ENCODE assay signal across 8 cellular contexts in the genomic region with DNA sequence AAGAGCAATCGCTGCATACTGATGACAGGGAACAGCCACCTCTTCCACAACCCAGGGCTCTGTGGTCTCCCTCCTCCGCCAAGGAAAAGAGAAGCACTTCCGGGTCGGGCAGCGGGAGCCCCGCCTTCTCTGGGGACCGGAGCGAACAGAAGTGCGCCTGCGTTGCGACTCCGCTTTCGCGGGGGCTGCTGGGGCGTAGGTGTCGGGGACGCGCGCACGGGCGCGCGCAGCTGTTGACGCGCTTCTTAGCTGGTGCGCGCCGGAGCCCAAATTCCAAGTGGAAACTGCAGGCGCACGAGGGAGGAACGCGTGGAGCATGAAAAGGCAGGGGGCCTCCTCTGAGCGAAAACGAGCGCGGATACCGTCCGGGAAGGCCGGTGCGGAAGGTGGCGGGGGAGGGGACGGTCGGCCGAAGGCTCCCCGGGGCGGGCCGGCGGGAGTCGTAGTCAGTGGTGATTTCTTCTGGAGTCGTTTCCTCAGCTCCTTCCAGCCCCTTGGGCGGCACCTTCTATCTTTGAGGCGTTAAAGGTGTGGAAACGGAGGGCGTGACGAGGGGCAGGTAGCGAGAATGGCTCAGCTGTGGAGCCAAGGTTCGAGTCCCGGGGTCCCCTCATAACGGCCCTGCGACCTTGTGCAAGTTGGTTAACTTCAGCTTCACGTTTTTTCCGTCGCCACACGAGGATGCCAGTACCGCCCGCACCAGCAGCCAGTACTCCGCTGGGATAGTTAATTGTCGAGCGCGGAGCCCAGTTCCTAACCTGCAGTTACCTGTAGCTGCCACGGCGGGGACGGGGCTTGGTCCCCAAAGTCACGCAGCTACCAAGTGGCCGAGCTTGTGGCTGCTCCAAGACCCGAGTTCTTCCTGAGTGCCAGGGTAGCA. TPM values are rescaled to one million over a fixed set of nuclear protein-coding genes. Genes with fewer than 3 reads are reported as not detected.
A peak's percentile ranks its signal among the peaks of the same experiment; 100 is the strongest.
DNase-seq lines count a peak whose midpoint lies in the region; ATAC-seq and TF ChIP-seq lines count a peak whose summit lies in the region.

Gene COX15, minus strand, starts transcription at position 95 of the 880 bp plus-strand sequence. Its CDS starts 78 bp downstream, at position 17.
Gene CUTC, plus strand, starts transcription at position 202 of the 880 bp plus-strand sequence. Its CDS starts 115 bp downstream, at position 317.

- peak within 1 kb of the TSS; percentile 100 for H3K27ac Mint-ChIP-seq in activated naive CD8-positive, alpha-beta T cell treated with anti-CD3 and anti-CD28 coated beads, Interleukin-2, amount 10 ng/mL, durations not matched to agents 7 days and 5 days
- peak within 1 kb of the TSS; percentile 99 for H3K27ac Mint-ChIP-seq in osteocyte (ENCODE audit: unreplicated experiment)

- peak within 1 kb of the TSS; percentile 95 for H3K9ac ChIP-seq in SU-DHL-6 (ENCODE audit: low read length)

- H3K4me3 Mint-ChIP-seq in activated naive CD8-positive, alpha-beta T cell treated with anti-CD3 and anti-CD28 coated beads, Interleukin-2, amount 10 ng/mL, durations not matched to agents 7 days and 5 days = peak within 1 kb of the TSS; percentile 100
- peak within 1 kb of the TSS; percentile 100 for H3K4me3 Mint-ChIP-seq in osteocyte (ENCODE audit: unreplicated experiment)

- H3K36me3 Mint-ChIP-seq in activated naive CD8-positive, alpha-beta T cell treated with anti-CD3 and anti-CD28 coated beads, Interleukin-2, amount 10 ng/mL, durations not matched to agents 7 days and 5 days = peaks cover 29% of the 10 kb centered on the region
- H3K36me3 Mint-ChIP-seq in osteocyte (ENCODE audit: unreplicated experiment) = peaks cover 23% of the 10 kb centered on the region

- H3K9me3 Mint-ChIP-seq in activated naive CD8-positive, alpha-beta T cell treated with anti-CD3 and anti-CD28 coated beads, Interleukin-2, amount 10 ng/mL, durations not matched to agents 7 days and 5 days = no peaks in the 10 kb centered on the region
- H3K9me3 Mint-ChIP-seq in osteocyte (ENCODE audit: unreplicated experiment) = no peaks in the 10 kb centered on the region

- intact Hi-C loops in head of caudate nucleus (cut with DNase I) = loop anchor here (5.0 kb wide), 1 partner anchor 110 kb away; the partner anchor contains the start of gene SLC25A28

- H3K4me3 ChIP-seq in SU-DHL-6 (ENCODE audit: insufficient read depth, low read length, poor library complexity, severe bottlenecking) (peak within 1 kb of the TSS; percentile 96), thymus (ENCODE audit: low read length) (peak within 1 kb of the TSS; percentile 66)

- peaks cover 45% of the 10 kb centered on the region for H3K79me2 ChIP-seq in SU-DHL-6 (ENCODE audit: insufficient read depth, low read length)

- H3K36me3 ChIP-seq in SU-DHL-6 (ENCODE audit: low read length) = peaks cover 20% of the 10 kb centered on the region
- peaks cover 5% of the 10 kb centered on the region for H3K36me3 ChIP-seq in thymus (ENCODE audit: control insufficient read depth, insufficient read depth)

- H3K27ac ChIP-seq in SU-DHL-6 (ENCODE audit: low read depth, low read length) (peak within 1 kb of the TSS; percentile 63), thymus (ENCODE audit: low read depth) (peak within 1 kb of the TSS; percentile 97)

- POLR2A ChIA-PET in activated naive CD8-positive, alpha-beta T cell treated with anti-CD3 and anti-CD28 coated beads, Interleukin-2, amount 10 ng/mL, durations not matched to agents 7 days and 5 days (lab: Charles Lee) = interaction anchor here (1.0 to 2.7 kb wide), 8 partner anchors 9 to 453 kb away, joined by 3 to 15 read pairs (median 4); partner anchors contain the start of genes ENTPD7, ERLIN1, GOT1 and SLC25A28

- ATAC-seq in HG02759 (IDR thresholded peaks at IDR 0.05; ENCODE audit: unreplicated experiment) = peak; percentile 92
- ATAC-seq in activated naive CD8-positive, alpha-beta T cell treated with anti-CD3 and anti-CD28 coated beads, Interleukin-2, amount 10 ng/mL, durations not matched to agents 7 days and 5 days (ENCODE audit: low read depth) = peak; percentile 96

- H3K4me1 Mint-ChIP-seq in activated naive CD8-positive, alpha-beta T cell treated with anti-CD3 and anti-CD28 coated beads, Interleukin-2, amount 10 ng/mL, durations not matched to agents 7 days and 5 days = peaks cover 19% of the 10 kb centered on the region
- H3K4me1 Mint-ChIP-seq in osteocyte (ENCODE audit: unreplicated experiment) = peaks cover 23% of the 10 kb centered on the region

- no peaks in the 10 kb centered on the region for H3K9me2 ChIP-seq in SU-DHL-6 (replicated peaks; ENCODE audit: insufficient read depth, low read length)

- DNase-seq in NCI-H128 (lab: John Stamatoyannopoulos, UW; ENCODE audit: unreplicated experiment) (peak; percentile 83), head of caudate nucleus (peak; percentile 89 to 99 (median 98)), osteocyte (ENCODE audit: extremely low spot score, unreplicated experiment) (peak; percentile 98)
- DNase-seq in activated naive CD8-positive, alpha-beta T cell treated with anti-CD3 and anti-CD28 coated beads, Interleukin-2, amount 10 ng/mL, durations not matched to agents 7 days and 5 days = peak; percentile 95

- TF ChIP-seq CTCF in GM12872 (IDR thresholded peaks at IDR 0.05; ENCODE audit: insufficient read depth, low read depth, low read length) (peak; percentile 63), SU-DHL-6 (IDR thresholded peaks at IDR 0.05; ENCODE audit: insufficient read depth, low read length, poor library complexity, severe bottlenecking) (no peak), osteocyte (IDR thresholded peaks at IDR 0.05) (peak; percentile 42)

- no peaks in the 10 kb centered on the region for H4K20me1 ChIP-seq in SU-DHL-6 (ENCODE audit: low read depth, low read length)

- no peaks in the 10 kb centered on the region for H3K27me3 Mint-ChIP-seq in activated naive CD8-positive, alpha-beta T cell treated with anti-CD3 and anti-CD28 coated beads, Interleukin-2, amount 10 ng/mL, durations not matched to agents 7 days and 5 days
- no peaks in the 10 kb centered on the region for H3K27me3 Mint-ChIP-seq in osteocyte (ENCODE audit: unreplicated experiment)

- H3K27me3 ChIP-seq in SU-DHL-6 (ENCODE audit: low read length) = no peaks in the 10 kb centered on the region
- H3K27me3 ChIP-seq in thymus (ENCODE audit: control insufficient read depth, insufficient read depth) = no peaks in the 10 kb centered on the region

- under 1% methylated on average over 76 of the region's 76 CpGs for WGBS in thymus

- peak within 1 kb of the TSS; percentile 88 for H3K4me2 ChIP-seq in SU-DHL-6 (ENCODE audit: low read depth, low read length, poor library complexity, severe bottlenecking)

- H3K4me1 ChIP-seq in thymus (ENCODE audit: control insufficient read depth, insufficient read depth, low read length) = peaks cover 11% of the 10 kb centered on the region

- H3F3A ChIP-seq in SU-DHL-6 (ENCODE audit: insufficient read depth) = no peaks in the 10 kb centered on the region

- H3K9me3 ChIP-seq in SU-DHL-6 (ENCODE audit: insufficient read depth, low read length) (no peaks in the 10 kb centered on the region), thymus (ENCODE audit: control insufficient read depth) (no peaks in the 10 kb centered on the region)

- peak within 1 kb of the TSS; percentile 85 for H2AFZ ChIP-seq in SU-DHL-6 (ENCODE audit: low read depth, low read length, severe bottlenecking)

RNA-seq across cellular contexts. Expression of gene COX15, which starts in this region (rescaled TPM):
- 10 to 100 TPM; 39.4 to 46.0 TPM for total RNA-seq in activated naive CD8-positive, alpha-beta T cell treated with anti-CD3 and anti-CD28 coated beads, Interleukin-2, amount 10 ng/mL, durations not matched to agents 7 days and 5 days
- total RNA-seq in osteocyte = 29.4 and 35.8 TPM in 2 replicates
- 17.5 TPM for polyA plus RNA-seq in thymus

RNA-seq across cellular contexts. Expression of gene CUTC, which starts in this region (rescaled TPM):
- total RNA-seq in activated naive CD8-positive, alpha-beta T cell treated with anti-CD3 and anti-CD28 coated beads, Interleukin-2, amount 10 ng/mL, durations not matched to agents 7 days and 5 days = 10 to 100 TPM; 26.0 to 31.5 TPM
- total RNA-seq in osteocyte = 16.6 and 18.7 TPM in 2 replicates
- polyA plus RNA-seq in thymus = 41.2 TPM

Comparison
In these comparisons a context has a peak if more than half of its experiments do, and no peak if none do; other contexts are left out.
1. Peak in every context shown above with its lines: DNase-seq, ATAC-seq, H3K4me3 ChIP-seq and H3K27ac ChIP-seq.